In the genomic region with DNA sequence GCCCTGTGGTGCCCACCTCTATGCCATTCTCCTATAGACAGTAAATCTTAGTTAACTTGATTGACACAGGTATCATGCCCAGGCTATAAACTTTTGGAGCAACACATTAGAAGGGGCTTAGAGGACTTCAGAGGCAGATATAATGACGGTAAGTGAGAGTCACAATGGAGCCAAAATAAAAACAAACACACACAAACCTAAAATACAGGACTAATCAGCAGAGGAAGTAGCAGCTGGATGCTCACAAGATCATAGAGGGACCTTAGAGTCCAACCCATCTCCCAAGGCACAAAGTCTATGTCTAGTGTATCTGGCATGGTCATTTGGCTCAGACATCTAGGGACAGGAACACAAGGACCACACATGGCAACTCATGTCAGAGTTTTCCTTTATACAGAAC, we compare ENCODE assay signal across 36 cellular contexts. TPM values are rescaled to one million over a fixed set of nuclear protein-coding genes. Genes with fewer than 3 reads are reported as not detected.
"Had no signal": no experiment of that assay in that cellular context is flagged by ENCODE, and none has a peak within 500 bp of the region (broad histone marks: within the 10 kb centered on the region; RNA-seq: fewer than 3 reads in every experiment).

No MANE protein-coding gene starts in this region.

- H3K27ac ChIP-seq: brain microvascular endothelial cell, KMS-11, Peyer's patch had no signal

- ATAC-seq: activated CD8-positive, alpha-beta memory T cell treated with anti-CD3 and anti-CD28 coated beads, Interleukin-2, amount 10 ng/mL, durations not matched to agents 7 days and 5 days; activated T-cell treated with anti-CD3 and anti-CD28 coated beads, Interleukin-2, amount 50 U/mL, for 72 hours; activated T-helper 17 cell treated with anti-CD3 and anti-CD28 coated beads, Interleukin-2, amount 50 U/mL, for 72 hours had no signal

- H3K4me3 ChIP-seq: Peyer's patch had no signal

- H3K9ac ChIP-seq: KMS-11 had no signal

- DNase-seq: activated CD4-positive, alpha-beta memory T cell treated with anti-CD3 and anti-CD28 coated beads, Interleukin-2, amount 10 ng/mL, durations not matched to agents 7 days and 5 days; activated CD4-positive, alpha-beta T cell treated with anti-CD3 and anti-CD28 coated beads for 1 hour; activated CD4-positive, alpha-beta T cell treated with anti-CD3 and anti-CD28 coated beads for 48 hours; activated CD4-positive, CD25-positive, alpha-beta regulatory T cell; activated CD8-positive, alpha-beta memory T cell treated with anti-CD3 and anti-CD28 coated beads for 24 hours; activated CD8-positive, alpha-beta memory T cell treated with anti-CD3 and anti-CD28 coated beads, Interleukin-2, amount 10 ng/mL, durations not matched to agents 7 days and 5 days; activated effector memory CD4-positive, alpha-beta T cell treated with anti-CD3 and anti-CD28 coated beads, Interleukin-2, amount 50 U/mL, for 16 hours; activated naive CD4-positive, alpha-beta T cell; activated naive CD4-positive, alpha-beta T cell treated with anti-CD3 and anti-CD28 coated beads, Interleukin-2, amount 50 U/mL, for 16 hours; activated naive CD8-positive, alpha-beta T cell treated with anti-CD3 and anti-CD28 coated beads for 36 hours; activated T-cell treated with anti-CD3 and anti-CD28 coated beads, Interleukin-2, amount 50 U/mL, for 1 hour; activated T-cell treated with anti-CD3 and anti-CD28 coated beads, Interleukin-2, amount 50 U/mL, for 72 hours; amniotic stem cell; aorta; brain microvascular endothelial cell; central memory CD4-positive, alpha-beta T cell; NCI-H1092 treated with DMSO at 0.1 percent for 48 hours; NCI-H1417 treated with DMSO at 0.1 percent for 48 hours; NCI-H187 treated with DMSO at 0.1 percent for 48 hours; NCI-H2081; NCI-H2171 treated with DMSO at 0.1 percent for 48 hours; NCI-H226; NCI-H446 treated with DMSO at 0.1 percent for 48 hours; NCI-H524; Peyer's patch; RPMI8226; SHP77 treated with DMSO at 0.1 percent for 48 hours; T1000; WERI-Rb-1 had no signal

- H3K36me3 ChIP-seq: brain microvascular endothelial cell, Peyer's patch, WERI-Rb-1 had no signal

- H3K27me3 ChIP-seq: brain microvascular endothelial cell, Peyer's patch had no signal

- H3K4me2 ChIP-seq: KMS-11 had no signal

- H3K4me1 ChIP-seq: Peyer's patch had no signal

- H3K9me3 ChIP-seq: Peyer's patch had no signal

RNA-seq across cellular contexts. Expression of a gene that starts 12.3 kb away (rescaled TPM):
- total RNA-seq: activated CD4-positive, alpha-beta memory T cell treated with anti-CD3 and anti-CD28 coated beads, Interleukin-2, amount 10 ng/mL, durations not matched to agents 7 days and 5 days; activated CD8-positive, alpha-beta memory T cell treated with anti-CD3 and anti-CD28 coated beads, Interleukin-2, amount 10 ng/mL, durations not matched to agents 7 days and 5 days; activated naive CD8-positive, alpha-beta T cell treated with anti-CD3 and anti-CD28 coated beads for 36 hours; activated T-cell treated with anti-CD3 and anti-CD28 coated beads, Interleukin-2, amount 50 U/mL, for 72 hours; activated T-helper 17 cell treated with anti-CD3 and anti-CD28 coated beads, Interleukin-2, amount 50 U/mL, for 72 hours; LHCN-M2; Peyer's patch; T-helper 1 cell treated with Interleukin-12 subunit alpha and Interleukin-12 subunit beta and Interleukin-4 antibody, amounts not matched to agents 30 ng/mL and 1 ng/mL, for 36 hours; T-helper 2 cell treated with Interferon-gamma antibody and Interleukin-4, amounts not matched to agents 100 ng/mL and 5 ng/mL, for 36 hours had no signal

RNA-seq across cellular contexts. Expression of a gene that starts 32.9 kb away (rescaled TPM):
- total RNA-seq: activated CD4-positive, alpha-beta memory T cell treated with anti-CD3 and anti-CD28 coated beads, Interleukin-2, amount 10 ng/mL, durations not matched to agents 7 days and 5 days; activated CD8-positive, alpha-beta memory T cell treated with anti-CD3 and anti-CD28 coated beads, Interleukin-2, amount 10 ng/mL, durations not matched to agents 7 days and 5 days; activated naive CD8-positive, alpha-beta T cell treated with anti-CD3 and anti-CD28 coated beads for 36 hours; activated T-cell treated with anti-CD3 and anti-CD28 coated beads, Interleukin-2, amount 50 U/mL, for 72 hours; activated T-helper 17 cell treated with anti-CD3 and anti-CD28 coated beads, Interleukin-2, amount 50 U/mL, for 72 hours; cerebellum; SK-MEL-5; T-helper 1 cell treated with Interleukin-12 subunit alpha and Interleukin-12 subunit beta and Interleukin-4 antibody, amounts not matched to agents 30 ng/mL and 1 ng/mL, for 36 hours; T-helper 2 cell treated with Interferon-gamma antibody and Interleukin-4, amounts not matched to agents 100 ng/mL and 5 ng/mL, for 36 hours had no signal
